1 cellular context compared by ENCODE assay signal in the genomic region with DNA sequence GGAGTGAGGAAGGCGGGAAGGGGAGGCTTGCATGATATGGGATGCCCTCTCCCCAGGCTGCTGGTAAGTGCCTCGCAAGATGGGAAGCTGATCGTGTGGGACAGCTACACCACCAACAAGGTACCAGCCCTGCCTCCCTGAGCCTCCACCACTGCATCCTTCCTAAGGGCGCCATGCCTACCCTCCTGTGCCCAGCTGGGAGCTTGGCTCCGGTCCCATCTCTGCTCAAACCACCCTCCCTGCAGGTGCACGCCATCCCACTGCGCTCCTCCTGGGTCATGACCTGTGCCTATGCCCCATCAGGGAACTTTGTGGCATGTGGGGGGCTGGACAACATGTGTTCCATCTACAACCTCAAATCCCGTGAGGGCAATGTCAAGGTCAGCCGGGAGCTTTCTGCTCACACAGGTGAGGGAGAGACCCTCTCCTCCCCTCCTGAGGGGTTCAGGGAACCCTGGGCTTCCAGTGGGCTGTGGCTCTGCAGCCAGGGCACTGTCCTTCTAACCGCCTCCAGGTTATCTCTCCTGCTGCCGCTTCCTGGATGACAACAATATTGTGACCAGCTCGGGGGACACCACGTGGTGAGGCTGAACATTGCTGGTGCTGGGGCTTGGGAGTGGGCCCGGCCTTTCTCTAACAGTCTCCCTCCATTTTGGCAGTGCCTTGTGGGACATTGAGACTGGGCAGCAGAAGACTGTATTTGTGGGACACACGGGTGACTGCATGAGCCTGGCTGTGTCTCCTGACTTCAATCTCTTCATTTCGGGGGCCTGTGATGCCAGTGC.
TF ChIP-seq lines count a peak whose summit lies in the region.

No MANE protein-coding gene starts in this region.

TF ChIP-seq in K562, 482 proteins besides CTCF, POLR2A, EP300 and RAD21 (continued from another document):
- TF ChIP-seq EHMT2 (IDR thresholded peaks at IDR 0.05) = no peak
- peak; percentile 56; the same call in 1 of the 2 replicates for TF ChIP-seq L3MBTL2 (IDR thresholded peaks at IDR 0.05)
- TF ChIP-seq DACH1 (IDR thresholded peaks at IDR 0.05; ENCODE audit: partially characterized antibody) = no peak
- TF ChIP-seq ZNF274 (IDR thresholded peaks at IDR 0.05; ENCODE audit: borderline replicate concordance, low read depth, low read length) = no peak
- TF ChIP-seq ZNF707 (CRISPR knock-in tag; conservative IDR thresholded peaks at IDR 0.05) = no peak
- TF ChIP-seq, protein P1, sequence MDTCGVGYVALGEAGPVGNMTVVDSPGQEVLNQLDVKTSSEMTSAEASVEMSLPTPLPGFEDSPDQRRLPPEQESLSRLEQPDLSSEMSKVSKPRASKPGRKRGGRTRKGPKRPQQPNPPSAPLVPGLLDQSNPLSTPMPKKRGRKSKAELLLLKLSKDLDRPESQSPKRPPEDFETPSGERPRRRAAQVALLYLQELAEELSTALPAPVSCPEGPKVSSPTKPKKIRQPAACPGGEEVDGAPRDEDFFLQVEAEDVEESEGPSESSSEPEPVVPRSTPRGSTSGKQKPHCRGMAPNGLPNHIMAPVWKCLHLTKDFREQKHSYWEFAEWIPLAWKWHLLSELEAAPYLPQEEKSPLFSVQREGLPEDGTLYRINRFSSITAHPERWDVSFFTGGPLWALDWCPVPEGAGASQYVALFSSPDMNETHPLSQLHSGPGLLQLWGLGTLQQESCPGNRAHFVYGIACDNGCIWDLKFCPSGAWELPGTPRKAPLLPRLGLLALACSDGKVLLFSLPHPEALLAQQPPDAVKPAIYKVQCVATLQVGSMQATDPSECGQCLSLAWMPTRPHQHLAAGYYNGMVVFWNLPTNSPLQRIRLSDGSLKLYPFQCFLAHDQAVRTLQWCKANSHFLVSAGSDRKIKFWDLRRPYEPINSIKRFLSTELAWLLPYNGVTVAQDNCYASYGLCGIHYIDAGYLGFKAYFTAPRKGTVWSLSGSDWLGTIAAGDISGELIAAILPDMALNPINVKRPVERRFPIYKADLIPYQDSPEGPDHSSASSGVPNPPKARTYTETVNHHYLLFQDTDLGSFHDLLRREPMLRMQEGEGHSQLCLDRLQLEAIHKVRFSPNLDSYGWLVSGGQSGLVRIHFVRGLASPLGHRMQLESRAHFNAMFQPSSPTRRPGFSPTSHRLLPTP (IDR thresholded peaks at IDR 0.05; ENCODE audit: borderline replicate concordance, extremely low read depth, insufficient read length) = no peak
- no peak for TF ChIP-seq TRIM24 (IDR thresholded peaks at IDR 0.05)
- no peak for TF ChIP-seq JUN (IDR thresholded peaks at IDR 0.05; ENCODE audit: borderline replicate concordance, low read depth, low read length)
- no peak for TF ChIP-seq JUN (CRISPR knock-in tag; IDR thresholded peaks at IDR 0.05; ENCODE audit: borderline replicate concordance)
- no peak for TF ChIP-seq U2AF2 (optimal IDR thresholded peaks at IDR 0.05; ENCODE audit: low read depth, low read length)
- no peak for TF ChIP-seq MAFF (IDR thresholded peaks at IDR 0.05; ENCODE audit: low read length)
- TF ChIP-seq ZC3H11A (IDR thresholded peaks at IDR 0.05; ENCODE audit: low read depth, low read length) = no peak
- peak; percentile 62 for TF ChIP-seq USF2 (CRISPR knock-in tag; IDR thresholded peaks at IDR 0.05)
- no peak for TF ChIP-seq KLF13 (tag; IDR thresholded peaks at IDR 0.05; ENCODE audit: borderline replicate concordance, low read depth)
- peak; percentile 46; the same call in 1 of the 2 replicates for TF ChIP-seq ZNF740 (CRISPR knock-in tag; IDR thresholded peaks at IDR 0.05)
- no peak for TF ChIP-seq ZNF740 (tag; IDR thresholded peaks at IDR 0.05)
- TF ChIP-seq MEF2D (tag; conservative IDR thresholded peaks at IDR 0.05; ENCODE audit: low read depth) = no peak
- TF ChIP-seq SMARCE1 (IDR thresholded peaks at IDR 0.05) = no peak
- TF ChIP-seq ZNF324 (CRISPR knock-in tag; IDR thresholded peaks at IDR 0.05) = no peak
- TF ChIP-seq TBL1XR1 (IDR thresholded peaks at IDR 0.05; ENCODE audit: low read length in 2 of 2) = no peak
- TF ChIP-seq RAD51 (IDR thresholded peaks at IDR 0.05; ENCODE audit: borderline replicate concordance, low read depth) = peak; percentile 36; the same call in 1 of the 2 replicates
- no peak for TF ChIP-seq SRSF1 (IDR thresholded peaks at IDR 0.05; ENCODE audit: low read depth, low read length)
- TF ChIP-seq TCF3 (CRISPR knock-in tag; IDR thresholded peaks at IDR 0.05) = no peak
- no peak for TF ChIP-seq ZBED1 (IDR thresholded peaks at IDR 0.05)
- TF ChIP-seq, protein P2, sequence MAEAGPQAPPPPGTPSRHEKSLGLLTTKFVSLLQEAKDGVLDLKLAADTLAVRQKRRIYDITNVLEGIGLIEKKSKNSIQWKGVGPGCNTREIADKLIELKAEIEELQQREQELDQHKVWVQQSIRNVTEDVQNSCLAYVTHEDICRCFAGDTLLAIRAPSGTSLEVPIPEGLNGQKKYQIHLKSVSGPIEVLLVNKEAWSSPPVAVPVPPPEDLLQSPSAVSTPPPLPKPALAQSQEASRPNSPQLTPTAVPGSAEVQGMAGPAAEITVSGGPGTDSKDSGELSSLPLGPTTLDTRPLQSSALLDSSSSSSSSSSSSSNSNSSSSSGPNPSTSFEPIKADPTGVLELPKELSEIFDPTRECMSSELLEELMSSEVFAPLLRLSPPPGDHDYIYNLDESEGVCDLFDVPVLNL (CRISPR knock-in tag; IDR thresholded peaks at IDR 0.05; ENCODE audit: low read depth) = no peak
